8 cellular contexts compared by ENCODE assay signal in the genomic region with DNA sequence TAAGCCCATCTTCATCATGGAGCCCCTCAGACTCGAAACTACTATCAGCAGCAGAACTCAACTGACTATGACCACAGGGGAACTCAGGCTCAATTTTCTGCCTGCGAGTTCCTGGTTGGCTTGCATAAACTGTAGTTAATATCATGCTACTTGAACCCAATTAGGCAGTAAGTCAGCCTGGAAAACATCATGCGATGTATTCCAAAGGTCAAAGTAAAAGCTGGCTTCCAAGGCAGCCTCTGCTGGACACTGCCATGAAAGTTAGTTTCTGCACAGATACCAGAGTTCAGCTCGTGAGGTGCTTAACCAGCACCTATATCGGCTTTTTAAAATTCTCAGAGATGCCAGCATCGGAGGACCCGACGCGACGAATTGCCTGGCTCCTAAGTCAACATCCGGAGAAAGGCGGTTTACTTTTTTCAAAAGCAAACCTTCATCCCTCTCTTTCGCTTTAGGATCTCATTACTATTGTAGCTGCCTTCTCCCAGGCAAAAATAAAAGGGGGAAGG. TPM values are rescaled to one million over a fixed set of nuclear protein-coding genes. Genes with fewer than 3 reads are reported as not detected.
DNase-seq lines count a peak whose midpoint lies in the region; ATAC-seq and TF ChIP-seq lines count a peak whose summit lies in the region.

No MANE protein-coding gene starts in this region.

- H3K36me3 ChIP-seq in KMS-11 (ENCODE audit: insufficient read depth) (no peaks in the 10 kb centered on the region), body of pancreas (replicated peaks in 1 of 2; ENCODE audit: insufficient read depth in 1 of 2, low read depth in 2 of 2) (no peaks in the 10 kb centered on the region), suprapubic skin (no peaks in the 10 kb centered on the region)

- H3K27ac ChIP-seq in CD4-positive, alpha-beta T cell (ENCODE audit: low read depth, low read length): peak overlapping the region; percentile 89
- peak overlapping the region; percentile 94 for H3K27ac ChIP-seq in KMS-11
- peak overlapping the region; percentile 89 to 100 (median 99) for H3K27ac ChIP-seq in body of pancreas
- H3K27ac ChIP-seq in suprapubic skin: peak overlapping the region; percentile 100

- peaks cover 57% of the 10 kb centered on the region for H3K4me1 Mint-ChIP-seq in CD4-positive, alpha-beta T cell (ENCODE audit: low read depth)

- CTCF ChIA-PET in CD4-positive, alpha-beta T cell (lab: Charles Lee): interaction anchor here (0.8 to 2.0 kb wide), 4 partner anchors 12 to 32 kb away, joined by 4 to 8 read pairs (median 5); no protein-coding TSS in a partner anchor

- peaks cover 94% of the 10 kb centered on the region for H3K79me2 ChIP-seq in KMS-11 (ENCODE audit: insufficient read depth, low read depth)

- H4K20me1 ChIP-seq in KMS-11 (ENCODE audit: insufficient read depth): peaks cover 28% of the 10 kb centered on the region

- peaks cover 53% of the 10 kb centered on the region for H3K36me3 Mint-ChIP-seq in CD4-positive, alpha-beta T cell (ENCODE audit: low read depth)

- no peak overlapping the region for H3K4me3 ChIP-seq in KMS-11 (IDR thresholded peaks at IDR 0.05; ENCODE audit: insufficient read depth, low read depth, low read length)
- peak overlapping the region; percentile 81 to 96 for H3K4me3 ChIP-seq in body of pancreas
- peak overlapping the region; percentile 93 for H3K4me3 ChIP-seq in suprapubic skin

- H3K27me3 ChIP-seq in CD4-positive, alpha-beta T cell (ENCODE audit: control insufficient read depth, insufficient read depth, low read length): no peaks in the 10 kb centered on the region
- no peaks in the 10 kb centered on the region for H3K27me3 ChIP-seq in KMS-11 (ENCODE audit: insufficient read depth, low read depth)
- no peaks in the 10 kb centered on the region for H3K27me3 ChIP-seq in body of pancreas
- H3K27me3 ChIP-seq in suprapubic skin: no peaks in the 10 kb centered on the region

- H3K4me1 ChIP-seq in KMS-11 (ENCODE audit: low read depth, poor library complexity, severe bottlenecking) (peaks cover 47% of the 10 kb centered on the region), body of pancreas (peaks cover 29% of the 10 kb centered on the region), suprapubic skin (peaks cover 50% of the 10 kb centered on the region)

- DNase-seq in CD4-positive, alpha-beta T cell: no peak
- DNase-seq in body of pancreas (peak in 3 of 4 donors; percentile 42 to 62 (median 49)), left colon (peak; percentile 40 to 55), suprapubic skin (ENCODE audit: low spot score in 2 of 2) (no peak), NCI-H1930 (lab: John Stamatoyannopoulos, UW) (no peak)

- peak overlapping the region; percentile 93 for H3K4me3 Mint-ChIP-seq in CD4-positive, alpha-beta T cell

- no peak for TF ChIP-seq EP300 in suprapubic skin (IDR thresholded peaks at IDR 0.05)

- POLR2A ChIA-PET in CD4-positive, alpha-beta T cell (lab: Charles Lee): interaction anchor here (1.1 to 5.6 kb wide), 12 partner anchors 9 to 636 kb away, joined by 3 to 94 read pairs (median 7); partner anchors contain the start of genes FEM1B and RPLP1

- H2AFZ ChIP-seq in KMS-11 (ENCODE audit: low read depth): no peak overlapping the region

- H3K27ac Mint-ChIP-seq in CD4-positive, alpha-beta T cell: peak overlapping the region; percentile 98

- intact Hi-C loops in CD4-positive, alpha-beta T cell (cut with DNase I, micrococcal nuclease): loop anchor here in 1 of 2 experiments (10.0 kb wide), 3 partner anchors 348 to 638 kb away; partner anchors contain the start of genes FEM1B, GLCE and RPLP1
- intact Hi-C loops in body of pancreas (cut with DNase I) (no loop called here), left colon (cut with DNase I, micrococcal nuclease) (no loop called here)

- no peaks in the 10 kb centered on the region for H3K9me3 Mint-ChIP-seq in CD4-positive, alpha-beta T cell

- WGBS in body of pancreas, 2 donors: 1% methylated on average over 13 of the region's 13 CpGs
- 4% methylated on average over 13 of the region's 13 CpGs for WGBS in suprapubic skin

- no peaks in the 10 kb centered on the region for H3K27me3 Mint-ChIP-seq in CD4-positive, alpha-beta T cell

- no peak for TF ChIP-seq CTCF in CD4-positive, alpha-beta T cell (IDR thresholded peaks at IDR 0.05)
- TF ChIP-seq CTCF in KMS-11 (conservative IDR thresholded peaks at IDR 0.05; ENCODE audit: low read depth, low read length): no peak
- TF ChIP-seq CTCF in body of pancreas (IDR thresholded peaks at IDR 0.05): no peak
- TF ChIP-seq CTCF in suprapubic skin (IDR thresholded peaks at IDR 0.05): no peak

- H3K9ac ChIP-seq in KMS-11: peak overlapping the region; percentile 99

- no peak for ATAC-seq in CD4-positive, alpha-beta T cell (ENCODE audit: poor library complexity)
- ATAC-seq in body of pancreas: no peak
- peak; percentile 37 for ATAC-seq in left colon
- ATAC-seq in HG02623 (IDR thresholded peaks at IDR 0.05; ENCODE audit: unreplicated experiment): no peak
- no peak for ATAC-seq in GM19463 (IDR thresholded peaks at IDR 0.05; ENCODE audit: unreplicated experiment)

- no peaks in the 10 kb centered on the region for H3K9me3 ChIP-seq in CD4-positive, alpha-beta T cell (ENCODE audit: control insufficient read depth, low read length)
- no peaks in the 10 kb centered on the region for H3K9me3 ChIP-seq in body of pancreas
- H3K9me3 ChIP-seq in suprapubic skin: no peaks in the 10 kb centered on the region

- peak overlapping the region; percentile 57 for H3K4me2 ChIP-seq in KMS-11

- TF ChIP-seq POLR2A in body of pancreas (IDR thresholded peaks at IDR 0.05) (no peak), suprapubic skin (IDR thresholded peaks at IDR 0.05) (no peak)

RNA-seq across cellular contexts. Expression of gene ANP32A, which starts 3.8 kb away (rescaled TPM):
- 10 to 100 TPM; 55.1 to 57.3 TPM for total RNA-seq in CD4-positive, alpha-beta T cell
- 10 to 100 TPM; 27.7 to 37.4 TPM for total RNA-seq in body of pancreas
- total RNA-seq in left colon: 100 to 1,000 TPM in 1 of 2 donors, 10 to 100 TPM in 1; 91.9 to 122 TPM
- total RNA-seq in suprapubic skin: 100 to 1,000 TPM in 1 of 4 donors, 10 to 100 TPM in 3; 25.5 to 101 (median 31.3) TPM

Comparison
In these comparisons a context has a peak if more than half of its experiments do, and no peak if none do; other contexts are left out.
1. DNase-seq: peak in body of pancreas (3 of 4) and left colon (2 of 2); none in CD4-positive, alpha-beta T cell (0 of 10), suprapubic skin (0 of 2) and NCI-H1930 (0 of 2).
2. Peak in every context shown above with its lines, with median percentiles within 50 percentile points of each other: H3K27ac ChIP-seq.